8 cellular contexts compared by ENCODE assay signal in genomic region chr12:1630827-1631591, GRCh38. TPM values are rescaled to one million over a fixed set of nuclear protein-coding genes. Genes with fewer than 3 reads are reported as not detected.
DNase-seq lines count a peak whose midpoint lies in the region; ATAC-seq and TF ChIP-seq lines count a peak whose summit lies in the region.

No MANE protein-coding gene starts in this region.

- H3K36me3 ChIP-seq in suprapubic skin = peaks cover 3% of the 10 kb centered on the region

- H3K27me3 Mint-ChIP-seq in activated T-cell treated with anti-CD3 and anti-CD28 coated beads, Interleukin-2, amount 50 U/mL, for 4 hours (ENCODE audit: low read depth) = peaks cover 62% of the 10 kb centered on the region

- WGBS in suprapubic skin = 53% methylated on average over 21 of the region's 23 CpGs

- peaks cover 26% of the 10 kb centered on the region for H3K4me1 ChIP-seq in suprapubic skin

- no peak for DNase-seq in activated T-cell treated with anti-CD3 and anti-CD28 coated beads, Interleukin-2, amount 50 U/mL, for 4 hours
- no peak for DNase-seq in activated T-cell treated with anti-CD3 and anti-CD28 coated beads, Interleukin-2, amount 50 U/mL, for 1 hour
- DNase-seq in astrocyte of the cerebellum (ENCODE audit: low read depth) (peak; percentile 26), left kidney (ENCODE audit: low read depth, low spot score) (peak; percentile 71), suprapubic skin (ENCODE audit: low spot score in 2 of 2) (no peak), COLO668 (lab: John Stamatoyannopoulos, UW; ENCODE audit: unreplicated experiment) (no peak)

- in situ Hi-C loops in astrocyte of the cerebellum (cut with HindIII; ENCODE audit: low sequenced_read_pairs) = no loop called here

- H3K4me3 Mint-ChIP-seq in activated T-cell treated with anti-CD3 and anti-CD28 coated beads, Interleukin-2, amount 50 U/mL, for 4 hours = peak overlapping the region; percentile 48

- no peaks in the 10 kb centered on the region for H3K36me3 Mint-ChIP-seq in activated T-cell treated with anti-CD3 and anti-CD28 coated beads, Interleukin-2, amount 50 U/mL, for 4 hours (ENCODE audit: insufficient read depth)

- TF ChIP-seq POLR2A in suprapubic skin (IDR thresholded peaks at IDR 0.05) = no peak

- no peak overlapping the region for H3K27ac ChIP-seq in suprapubic skin

- no peaks in the 10 kb centered on the region for H3K27me3 ChIP-seq in suprapubic skin

- TF ChIP-seq CTCF in astrocyte of the cerebellum (IDR thresholded peaks at IDR 0.05; ENCODE audit: low read depth, low read length, missing control alignments) (peak; percentile 30), suprapubic skin (IDR thresholded peaks at IDR 0.05) (no peak)

- H3K9me3 ChIP-seq in suprapubic skin = no peaks in the 10 kb centered on the region

- peaks cover 15% of the 10 kb centered on the region for H3K4me1 Mint-ChIP-seq in activated T-cell treated with anti-CD3 and anti-CD28 coated beads, Interleukin-2, amount 50 U/mL, for 4 hours (ENCODE audit: low read depth)

- H3K4me3 ChIP-seq in astrocyte of the cerebellum (ENCODE audit: low read depth, low read length) (peak overlapping the region; percentile 37), suprapubic skin (peak overlapping the region; percentile 61)

- no peak for TF ChIP-seq EP300 in suprapubic skin (IDR thresholded peaks at IDR 0.05)

- peak in 1 of 2 donors; percentile 5 for ATAC-seq in activated T-cell treated with anti-CD3 and anti-CD28 coated beads, Interleukin-2, amount 50 U/mL, for 4 hours
- ATAC-seq in HG02973 (IDR thresholded peaks at IDR 0.05; ENCODE audit: unreplicated experiment) (no peak), HG02642 (IDR thresholded peaks at IDR 0.05; ENCODE audit: poor library complexity, unreplicated experiment) (no peak)

- H3K9me3 Mint-ChIP-seq in activated T-cell treated with anti-CD3 and anti-CD28 coated beads, Interleukin-2, amount 50 U/mL, for 4 hours = no peaks in the 10 kb centered on the region

RNA-seq across cellular contexts. Expression of gene WNT5B, which starts 2.0 kb away (rescaled TPM):
- under 1 TPM in 1 of 3 donors, not detected in 2; 0.13 TPM for total RNA-seq in activated T-cell treated with anti-CD3 and anti-CD28 coated beads, Interleukin-2, amount 50 U/mL, for 4 hours
- 10 to 100 TPM in 1 of 4 donors, 1 to 10 TPM in 3; 7.3 to 12.8 (median 8.3) TPM for total RNA-seq in suprapubic skin

RNA-seq across cellular contexts. Expression of gene FBXL14, which starts 36.6 kb away (rescaled TPM):
- 10 to 100 TPM; 22.8 to 25.2 (median 23.7) TPM for total RNA-seq in activated T-cell treated with anti-CD3 and anti-CD28 coated beads, Interleukin-2, amount 50 U/mL, for 4 hours
- total RNA-seq in suprapubic skin = 10 to 100 TPM in 1 of 4 donors, 1 to 10 TPM in 3; 5.4 to 12.4 (median 7.6) TPM

RNA-seq across cellular contexts. Expression of gene ADIPOR2, which starts 59.9 kb away (rescaled TPM):
- total RNA-seq in activated T-cell treated with anti-CD3 and anti-CD28 coated beads, Interleukin-2, amount 50 U/mL, for 4 hours = 10 to 100 TPM; 45.0 to 54.2 (median 46.8) TPM
- 10 to 100 TPM; 40.3 to 47.9 (median 43.4) TPM for total RNA-seq in suprapubic skin

Comparison
In these comparisons a context has a peak if more than half of its experiments do, and no peak if none do; other contexts are left out.
1. DNase-seq: peak in astrocyte of the cerebellum (single experiment) and left kidney (single experiment); none in activated T-cell treated with anti-CD3 and anti-CD28 coated beads, Interleukin-2, amount 50 U/mL, for 4 hours (single experiment), activated T-cell treated with anti-CD3 and anti-CD28 coated beads, Interleukin-2, amount 50 U/mL, for 1 hour (single experiment), suprapubic skin (0 of 2) and COLO668 (single experiment).
2. RNA of gene WNT5B, which starts 2.0 kb away (total RNA-seq): 7.3 to 12.8 TPM in suprapubic skin; 0.13 TPM in activated T-cell treated with anti-CD3 and anti-CD28 coated beads, Interleukin-2, amount 50 U/mL, for 4 hours; every median in the first group is over 4 times any median in the second.